ENCODE assay signal across 12 cellular contexts in genomic region chr1:230158422-230159291, GRCh38.
A peak's percentile ranks its signal among the peaks of the same experiment; 100 is the strongest.
DNase-seq lines count a peak whose midpoint lies in the region; ATAC-seq, FAIRE-seq and TF ChIP-seq lines count a peak whose summit lies in the region.
"Had no signal": no experiment of that assay in that cellular context is flagged by ENCODE, and none has a peak within 500 bp of the region (broad histone marks: within the 10 kb centered on the region; RNA-seq: fewer than 3 reads in every experiment).

No MANE protein-coding gene starts in this region.

- no peak for ATAC-seq in HG03097 (IDR thresholded peaks at IDR 0.05; ENCODE audit: low FRiP score, unreplicated experiment)

- DNase-seq in NCI-H82 (lab: John Stamatoyannopoulos, UW) = peak; percentile 57
- DNase-seq in NCI-H82 treated with DMSO at 0.1 percent for 48 hours (lab: John Stamatoyannopoulos, UW; ENCODE audit: unreplicated experiment) = no peak
- no peak for DNase-seq in PC-9
- peak; percentile 13 for DNase-seq in kidney glomerular epithelial cell (lab: John Stamatoyannopoulos, UW)
- DNase-seq in transverse colon = peak; percentile 60
- DNase-seq in inferior parietal cortex (ENCODE audit: extremely low spot score) = no peak
- DNase-seq in HTR-8/SVneo (ENCODE audit: insufficient read length, low spot score) = no peak
- DNase-seq: activated effector memory CD4-positive, alpha-beta T cell treated with anti-CD3 and anti-CD28 coated beads, Interleukin-2, amount 50 U/mL, for 16 hours; substantia nigra had no signal

- CTCF ChIA-PET in PC-9 (lab: Charles Lee) = no interaction called here

- intact Hi-C loops in PC-9 (cut with micrococcal nuclease; ENCODE audit: unreplicated experiment) = no loop called here
- intact Hi-C loops in transverse colon (cut with DNase I; ENCODE audit: low total_unique reads) = no loop called here

- no peak for FAIRE-seq in HTR-8/SVneo (lab: Jason Lieb, UNC)
- FAIRE-seq: A204.1, endometrium had no signal

- H3K9me3 ChIP-seq in PC-9 (ENCODE audit: insufficient read depth, low read depth) (no peaks in the 10 kb centered on the region), transverse colon (no peaks in the 10 kb centered on the region)

- H4K20me1 ChIP-seq in PC-9 (ENCODE audit: insufficient read depth) = no peaks in the 10 kb centered on the region

- no peak for TF ChIP-seq EP300 in transverse colon (IDR thresholded peaks at IDR 0.05; ENCODE audit: low read depth)

- no TSS peak for BruUV-seq in PC-9 (replicated peaks; lab: Mats Ljungman, UMichigan)

- H3K9me2 ChIP-seq in PC-9 (ENCODE audit: insufficient read depth) = no peaks in the 10 kb centered on the region

- H3F3A ChIP-seq in PC-9 (ENCODE audit: insufficient read depth, low read depth) = no peaks in the 10 kb centered on the region

- no peaks in the 10 kb centered on the region for H3K36me3 ChIP-seq in PC-9 (ENCODE audit: low read depth)
- H3K36me3 ChIP-seq in transverse colon = no peaks in the 10 kb centered on the region

- H3K4me1 ChIP-seq in PC-9 (replicated peaks; ENCODE audit: insufficient read depth) (peaks cover 17% of the 10 kb centered on the region), transverse colon (peaks cover 18 to 36% (median 30%) of the 10 kb centered on the region in 4 donors)

- H3K4me3 ChIP-seq in PC-9 (no peak overlapping the region), transverse colon (no peak overlapping the region)

- peaks cover 18% of the 10 kb centered on the region; the same call in 1 of the 2 replicates for H3K79me2 ChIP-seq in PC-9 (ENCODE audit: low read depth)

- peak overlapping the region; percentile 50 for H3K27ac ChIP-seq in PC-9
- peak overlapping the region; percentile 5 to 63 (median 50) for H3K27ac ChIP-seq in transverse colon

- H3K4me2 ChIP-seq in PC-9 = peak overlapping the region; percentile 52

- no peak overlapping the region for H2AFZ ChIP-seq in PC-9

- WGBS in transverse colon (ENCODE audit: low coverage in 1 of 2), 2 donors = 45 to 54% methylated on average over 8 to 12 of the region's 12 CpGs

- no peak for TF ChIP-seq CTCF in PC-9 (conservative IDR thresholded peaks at IDR 0.05)
- no peak for TF ChIP-seq CTCF in transverse colon (IDR thresholded peaks at IDR 0.05)

- in situ Hi-C loops in transverse colon (cut with MboI; ENCODE audit: low pct_ligation_motif_present in 1 of 4, low pct_unique_long_range_greater_than_20kb in 1 of 4, low sequenced_read_pairs in 3 of 4) = no loop called here

- TF ChIP-seq POLR2A in transverse colon (IDR thresholded peaks at IDR 0.05) = no peak

- H3K27me3 ChIP-seq in PC-9 (ENCODE audit: insufficient read depth, low read depth) (no peaks in the 10 kb centered on the region), transverse colon (no peaks in the 10 kb centered on the region)

- POLR2A ChIA-PET in PC-9 (lab: Charles Lee; ENCODE audit: unreplicated experiment) = interaction anchor here (0.5 kb wide), 1 partner anchor 67 kb away, joined by 5 read pairs; no protein-coding TSS in a partner anchor

Comparison
In these comparisons a context has a peak if more than half of its experiments do, and no peak if none do; other contexts are left out.
1. DNase-seq: peak in NCI-H82 (single experiment), kidney glomerular epithelial cell (single experiment) and transverse colon (single experiment); none in NCI-H82 treated with DMSO at 0.1 percent for 48 hours (single experiment), PC-9 (0 of 2), inferior parietal cortex (single experiment) and HTR-8/SVneo (single experiment).